8 cellular contexts compared by ENCODE assay signal in genomic region chr4:121156822-121157769, GRCh38. TPM values are rescaled to one million over a fixed set of nuclear protein-coding genes. Genes with fewer than 3 reads are reported as not detected.
DNase-seq lines count a peak whose midpoint lies in the region; ATAC-seq, FAIRE-seq and TF ChIP-seq lines count a peak whose summit lies in the region.

No MANE protein-coding gene starts in this region.

- no peak for TF ChIP-seq RAD21 in K562 (CRISPR knock-in tag; conservative IDR thresholded peaks at IDR 0.05 in 1 of 2, IDR thresholded peaks at IDR 0.05 in 1 of 2)

- H3K36me3 ChIP-seq in ES-I3 (ENCODE audit: insufficient read depth, low read length) (no peaks in the 10 kb centered on the region), Peyer's patch (no peaks in the 10 kb centered on the region), K562 (ENCODE audit: control insufficient read depth, insufficient read depth, low read length) (no peaks in the 10 kb centered on the region), Karpas-422 (ENCODE audit: insufficient read depth, low read length) (no peaks in the 10 kb centered on the region)

- peaks cover 5% of the 10 kb centered on the region; the same call in 1 of the 2 replicates for H3K4me1 ChIP-seq in ES-I3 (ENCODE audit: insufficient read depth, low read length)
- peaks cover 0 to 5% (median 0%) of the 10 kb centered on the region in 4 donors for H3K4me1 ChIP-seq in Peyer's patch
- H3K4me1 ChIP-seq in K562 (replicated peaks in 1 of 2; ENCODE audit: control insufficient read depth in 2 of 2, insufficient read depth in 2 of 2, low read length in 2 of 2) = peaks cover 0 to 3% of the 10 kb centered on the region in 2 experiments; a peak in 1 of 5 replicates
- no peaks in the 10 kb centered on the region for H3K4me1 ChIP-seq in Karpas-422 (ENCODE audit: low read length)

- TF ChIP-seq POLR2A in Peyer's patch (IDR thresholded peaks at IDR 0.05) (no peak), K562 (conservative IDR thresholded peaks at IDR 0.05) (no peak)

- in situ Hi-C loops in K562 (cut with MboI) = no loop called here

- 0 out of 2 replicates have a peak overlapping the region, but pooled peaks have one; percentile 7 for H2AFZ ChIP-seq in K562 (ENCODE audit: low read depth, low read length)
- no peak overlapping the region for H2AFZ ChIP-seq in Karpas-422 (ENCODE audit: low read length)

- DNase-seq in Peyer's patch = peak; percentile 26 to 52 (median 50)
- peak in 1 of 4 experiments; percentile 0 for DNase-seq in K562 (ENCODE audit: extremely low read depth in 1 of 4, low spot score in 3 of 4)
- peak; percentile 58 for DNase-seq in iPS-NIHi11 (ENCODE audit: low spot score)
- DNase-seq in GM20000 (ENCODE audit: low spot score) = no peak
- DNase-seq in Karpas-422 = no peak

- POLR2A ChIA-PET in K562 (lab: Yijun Ruan, JAX) = no interaction called here

- peak overlapping the region; percentile 20 to 48 (median 37) for H3K4me3 ChIP-seq in Peyer's patch
- no peak overlapping the region for H3K4me3 ChIP-seq in K562
- peak overlapping the region; percentile 17 to 46 (median 33) for H3K4me3 ChIP-seq in skin epidermis
- H3K4me3 ChIP-seq in Karpas-422 (ENCODE audit: low read length) = no peak overlapping the region

- H3K9me1 ChIP-seq in K562 (ENCODE audit: control insufficient read depth, insufficient read depth, low read length) = no peaks in the 10 kb centered on the region

- CTCF ChIA-PET in K562 (lab: Yijun Ruan, JAX; ENCODE audit: low intra/inter-chr PET ratio) = no interaction called here

- H3K4me2 ChIP-seq in K562 (ENCODE audit: insufficient read depth, low read length) (no peak overlapping the region), Karpas-422 (ENCODE audit: low read depth, low read length, poor library complexity, severe bottlenecking) (no peak overlapping the region)

- peak; percentile 44; the same call in 1 of the 3 replicates for ATAC-seq in K562
- no peak for ATAC-seq in HG02938 (IDR thresholded peaks at IDR 0.05; ENCODE audit: unreplicated experiment)

- no peak for TF ChIP-seq CTCF in Peyer's patch (IDR thresholded peaks at IDR 0.05)
- TF ChIP-seq CTCF in K562 (IDR thresholded peaks at IDR 0.05 in 2 of 3, conservative IDR thresholded peaks at IDR 0.05 in 1 of 3; ENCODE audit: insufficient read depth in 2 of 3, low read depth in 1 of 3, low read length in 3 of 3) = no peak
- TF ChIP-seq CTCF in GM20000 (IDR thresholded peaks at IDR 0.05; ENCODE audit: extremely low read depth, missing control alignments) = no peak

- H3K9me2 ChIP-seq in Karpas-422 (replicated peaks; ENCODE audit: insufficient read depth, low read length) = no peaks in the 10 kb centered on the region

- WGBS in K562 (ENCODE audit: insufficient coverage, low coverage, missing lambda C conversion rate) = 4% methylated on average over 31 of the region's 32 CpGs

- H3K9me3 ChIP-seq in ES-I3 (ENCODE audit: control insufficient read depth, insufficient read depth, low read length) (no peaks in the 10 kb centered on the region), Peyer's patch (no peaks in the 10 kb centered on the region), K562 (replicated peaks; ENCODE audit: control insufficient read depth, insufficient read depth, low read depth, low read length) (no peaks in the 10 kb centered on the region), Karpas-422 (ENCODE audit: low read length) (no peaks in the 10 kb centered on the region)

- BruUV-seq in K562 (replicated peaks; lab: Mats Ljungman, UMichigan) = no TSS peak

- intact Hi-C loops in K562 (cut with micrococcal nuclease) = no loop called here

- no peak for TF ChIP-seq EP300 in K562 (IDR thresholded peaks at IDR 0.05; ENCODE audit: low read length)

- H3K27me3 ChIP-seq in Peyer's patch (no peaks in the 10 kb centered on the region), K562 (ENCODE audit: control insufficient read depth in 2 of 2, insufficient read depth in 2 of 2, low read length in 2 of 2) (no peaks in the 10 kb centered on the region), Karpas-422 (ENCODE audit: low read length) (no peaks in the 10 kb centered on the region)

- no peak for FAIRE-seq in K562 (lab: Jason Lieb, UNC)

- H4K20me1 ChIP-seq in K562 (replicated peaks; ENCODE audit: control insufficient read depth, insufficient read depth, low read length) (no peaks in the 10 kb centered on the region), Karpas-422 (ENCODE audit: insufficient read depth, low read depth, low read length) (no peaks in the 10 kb centered on the region)

- no peaks in the 10 kb centered on the region for H3K79me2 ChIP-seq in K562 (ENCODE audit: control insufficient read depth, insufficient read depth, low read length)
- no peaks in the 10 kb centered on the region for H3K79me2 ChIP-seq in Karpas-422 (ENCODE audit: low read length)

- H3K27ac ChIP-seq in Peyer's patch (no peak overlapping the region), K562 (ENCODE audit: extremely low read depth, low read depth, low read length) (no peak overlapping the region), skin epidermis (peak overlapping the region in 8 of 21 experiments; percentile 11 to 62 (median 28)), Karpas-422 (ENCODE audit: low read length) (no peak overlapping the region)

- peak overlapping the region; percentile 81 for H3K9ac ChIP-seq in ES-I3 (ENCODE audit: low read depth, low read length)
- H3K9ac ChIP-seq in K562 (ENCODE audit: insufficient read depth in 1 of 2, low read depth in 2 of 2, low read length in 2 of 2) = no peak overlapping the region
- no peak overlapping the region for H3K9ac ChIP-seq in Karpas-422 (ENCODE audit: low read length)

TF ChIP-seq in K562, 482 proteins besides CTCF, POLR2A, EP300 and RAD21:
- TF ChIP-seq HDAC8 (tag; IDR thresholded peaks at IDR 0.05) (no peak), TCF3 (CRISPR knock-in tag; IDR thresholded peaks at IDR 0.05) (no peak), NEUROD1 (IDR thresholded peaks at IDR 0.05; ENCODE audit: borderline replicate concordance, low read depth, low read length, partially characterized antibody) (no peak), CREM (IDR thresholded peaks at IDR 0.05; ENCODE audit: low read depth) (no peak), ZBTB1 (CRISPR knock-in tag; IDR thresholded peaks at IDR 0.05; ENCODE audit: borderline replicate concordance, low read depth) (no peak), TCF15 (CRISPR knock-in tag; IDR thresholded peaks at IDR 0.05) (no peak)
- TF ChIP-seq, protein P1, sequence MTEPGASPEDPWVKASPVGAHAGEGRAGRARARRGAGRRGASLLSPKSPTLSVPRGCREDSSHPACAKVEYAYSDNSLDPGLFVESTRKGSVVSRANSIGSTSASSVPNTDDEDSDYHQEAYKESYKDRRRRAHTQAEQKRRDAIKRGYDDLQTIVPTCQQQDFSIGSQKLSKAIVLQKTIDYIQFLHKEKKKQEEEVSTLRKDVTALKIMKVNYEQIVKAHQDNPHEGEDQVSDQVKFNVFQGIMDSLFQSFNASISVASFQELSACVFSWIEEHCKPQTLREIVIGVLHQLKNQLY (CRISPR knock-in tag; conservative IDR thresholded peaks at IDR 0.05) = no peak

RNA-seq across cellular contexts. Expression of gene TNIP3, which starts 7.0 kb away (rescaled TPM):
- total RNA-seq in Peyer's patch (under 1 TPM in 1 of 4 donors, not detected in 3; 0.88 TPM), K562 (2014; rRNA removed) (0.14 TPM in 1 of 2 replicates, not detected in the other), K562 (2014; rRNA removed; fragmentation: Illumina TruSeq; extraction: Trizol) (not detected in 2 replicates), K562 (2015; rRNA removed; fragmentation: Illumina TruSeq; extraction: Trizol) (not detected in 2 replicates), K562 (2021) (not detected in 2 replicates)
- total RNA-seq in K562 (2011; cell fraction: chromatin; rRNA removed; ENCODE audit: low replicate concordance) = not detected in 2 replicates
- not detected in 2 replicates for total RNA-seq in K562 (2011; cell fraction: nucleolus; rRNA removed)
- total RNA-seq in K562 (2011; cell fraction: nucleoplasm; rRNA removed) = not detected in 2 replicates
- polyA plus RNA-seq in K562 (2011; rRNA removed) (not detected in 2 replicates), K562 (2014; fragmentation: Illumina TruSeq; extraction: Trizol) (not detected in 2 replicates), K562 (2014; fragmentation: Nextera tagmentation; extraction: Ambion mirVana) (not detected), K562 (2014; rRNA removed) (not detected in 2 replicates)
- not detected in 2 replicates for polyA plus RNA-seq in K562 (2011; cell fraction: cytosol; rRNA removed)
- polyA plus RNA-seq in K562 (2011; cell fraction: nucleus; rRNA removed) = not detected in 2 replicates
- not detected in 2 replicates for polyA plus RNA-seq in K562 (2012)
- polyA minus RNA-seq in K562 (2011; rRNA and poly(A)+ RNA removed) = not detected in 2 replicates
- polyA minus RNA-seq in K562 (2011; cell fraction: cytosol; rRNA and poly(A)+ RNA removed) = not detected in 2 replicates
- polyA minus RNA-seq in K562 (2011; cell fraction: nucleus; rRNA and poly(A)+ RNA removed) = not detected in 2 replicates
- total RNA-seq in Karpas-422 (2014; rRNA removed; shearing (Covaris generic); ENCODE audit: low replicate concordance) = not detected in 2 replicates

Comparison
In these comparisons a context has a peak if more than half of its experiments do, and no peak if none do; other contexts are left out.
1. DNase-seq: peak in Peyer's patch (3 of 3) and iPS-NIHi11 (single experiment); none in GM20000 (single experiment) and Karpas-422 (single experiment).
2. H3K4me3 ChIP-seq: peak in Peyer's patch (4 of 4) and skin epidermis (7 of 7); none in K562 (single experiment) and Karpas-422 (single experiment).